In the genomic region with DNA sequence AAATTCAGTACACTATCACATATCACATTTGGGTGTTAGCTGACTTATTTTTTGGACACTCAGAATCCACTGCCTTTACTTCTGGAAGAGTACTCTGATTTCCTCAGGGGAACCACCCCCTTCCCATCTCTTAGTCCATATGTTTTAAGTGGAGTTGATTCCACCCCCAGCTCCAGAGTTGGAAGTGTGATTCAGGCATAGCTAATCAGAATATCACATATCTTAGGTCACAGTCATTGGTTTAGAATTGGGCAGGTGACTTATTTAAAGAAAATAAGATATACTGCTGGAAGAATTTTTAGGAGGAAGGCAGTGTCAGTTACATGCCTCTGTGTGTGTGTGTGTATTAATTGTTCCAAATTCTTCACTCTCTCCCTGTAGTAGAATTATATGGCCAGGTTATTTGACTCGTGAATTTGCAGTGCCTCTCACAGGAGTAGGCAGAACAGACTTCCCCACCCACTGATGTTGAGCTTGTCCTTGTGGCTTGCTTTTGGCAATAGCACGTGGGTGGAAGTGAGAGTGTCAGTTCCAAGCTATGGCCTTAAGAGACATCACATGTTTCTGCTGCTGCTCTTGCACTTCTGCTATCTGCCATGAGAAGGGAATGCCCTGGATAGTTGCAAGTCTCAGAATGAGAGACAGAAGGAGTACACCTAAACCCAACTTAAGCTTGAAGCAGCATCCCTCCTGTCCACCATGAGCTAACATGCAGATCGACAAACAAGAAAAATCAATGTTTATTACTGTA, we compare ENCODE assay signal across 7 cellular contexts. TPM values are rescaled to one million over a fixed set of nuclear protein-coding genes. Genes with fewer than 3 reads are reported as not detected.
DNase-seq lines count a peak whose midpoint lies in the region; ATAC-seq and FAIRE-seq lines count a peak whose summit lies in the region.

No MANE protein-coding gene starts in this region.

- H3K4me1 Mint-ChIP-seq in T-helper 2 cell treated with Interferon-gamma antibody and Interleukin-4, amounts not matched to agents 5 μg/mL and 100 μg/mL, for 36 hours (ENCODE audit: low read depth) = peaks cover 9% of the 10 kb centered on the region

- intact Hi-C loops in sciatic nerve (cut with DNase I) = no loop called here

- H3K36me3 Mint-ChIP-seq in T-helper 2 cell treated with Interferon-gamma antibody and Interleukin-4, amounts not matched to agents 5 μg/mL and 100 μg/mL, for 36 hours (ENCODE audit: low read depth) = no peaks in the 10 kb centered on the region

- ATAC-seq in GM19351 (IDR thresholded peaks at IDR 0.05; ENCODE audit: unreplicated experiment) = peak; percentile 96
- peak; percentile 94 for ATAC-seq in HG02973 (IDR thresholded peaks at IDR 0.05; ENCODE audit: unreplicated experiment)
- ATAC-seq in sciatic nerve = peak; percentile 90

- H3K4me3 Mint-ChIP-seq in T-helper 2 cell treated with Interferon-gamma antibody and Interleukin-4, amounts not matched to agents 5 μg/mL and 100 μg/mL, for 36 hours = no peak overlapping the region

- no peak for FAIRE-seq in HTR-8/SVneo (lab: Jason Lieb, UNC)

- H3K27ac Mint-ChIP-seq in T-helper 2 cell treated with Interferon-gamma antibody and Interleukin-4, amounts not matched to agents 5 μg/mL and 100 μg/mL, for 36 hours = no peak overlapping the region

- peaks cover 19% of the 10 kb centered on the region for H3K27me3 Mint-ChIP-seq in T-helper 2 cell treated with Interferon-gamma antibody and Interleukin-4, amounts not matched to agents 5 μg/mL and 100 μg/mL, for 36 hours (ENCODE audit: low read depth)

- H3K9me3 Mint-ChIP-seq in T-helper 2 cell treated with Interferon-gamma antibody and Interleukin-4, amounts not matched to agents 5 μg/mL and 100 μg/mL, for 36 hours = no peaks in the 10 kb centered on the region

- DNase-seq in T-helper 2 cell treated with Interferon-gamma antibody and Interleukin-4, amounts not matched to agents 5 μg/mL and 100 μg/mL, for 36 hours (ENCODE audit: low spot score) = peak; percentile 24
- DNase-seq in sciatic nerve (ENCODE audit: low spot score) (peak; percentile 61), HTR-8/SVneo (ENCODE audit: insufficient read length, low spot score) (no peak), NCI-H2171 (lab: John Stamatoyannopoulos, UW) (no peak), kidney glomerular epithelial cell (lab: John Stamatoyannopoulos, UW) (no peak)

RNA-seq across cellular contexts. Expression of gene GAS2L3, which starts 6.4 kb away (rescaled TPM):
- total RNA-seq in sciatic nerve = 232 TPM

Comparison
In these comparisons a context has a peak if more than half of its experiments do, and no peak if none do; other contexts are left out.
1. DNase-seq: peak in T-helper 2 cell treated with Interferon-gamma antibody and Interleukin-4, amounts not matched to agents 5 μg/mL and 100 μg/mL, for 36 hours (single experiment) and sciatic nerve (single experiment); none in HTR-8/SVneo (single experiment), NCI-H2171 (single experiment) and kidney glomerular epithelial cell (single experiment).
2. Peak in every context shown above with its lines, with median percentiles within 50 percentile points of each other: ATAC-seq.